In the genomic region with DNA sequence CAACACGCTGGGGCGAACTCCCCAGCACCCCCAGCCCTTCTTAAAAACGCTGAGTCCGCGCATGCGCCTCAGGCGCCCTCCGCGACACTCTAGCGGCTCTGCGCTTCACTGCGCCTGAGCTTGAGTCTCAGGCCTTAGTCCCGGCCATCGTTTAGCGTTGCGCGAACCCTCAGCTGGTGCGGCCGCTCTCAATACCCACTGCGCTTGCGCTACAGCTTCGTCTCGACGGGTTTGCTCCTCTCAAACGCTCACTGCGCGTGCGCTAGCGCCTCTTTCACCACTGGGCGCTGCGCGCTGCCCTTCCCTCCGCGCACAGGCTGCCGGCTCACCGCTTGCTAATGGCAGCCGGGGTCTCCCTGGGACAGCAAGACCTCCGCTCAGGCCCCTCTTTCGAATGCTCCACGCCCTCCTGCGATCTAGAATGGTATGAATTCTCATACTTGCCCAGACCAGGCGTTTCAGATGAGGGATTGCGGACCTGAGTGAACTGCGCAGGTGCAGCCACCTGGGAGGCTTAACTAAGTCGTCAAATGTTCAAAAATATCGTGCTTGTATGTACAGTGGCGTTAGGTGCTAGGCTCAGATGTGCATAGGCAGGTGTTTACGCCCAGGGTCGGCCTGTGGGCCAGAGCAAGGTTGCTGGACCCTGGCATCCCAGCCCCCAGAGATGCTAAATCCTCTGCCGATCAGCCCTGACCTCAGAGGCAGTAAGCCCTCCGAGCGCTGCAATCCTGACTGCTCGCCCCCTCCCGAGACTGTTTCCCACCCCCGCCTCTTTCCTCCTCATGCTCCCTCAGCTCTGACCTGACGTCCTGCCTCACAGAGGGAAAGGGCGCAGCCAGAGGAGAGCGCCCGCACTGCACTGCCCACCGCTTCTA, we compare ENCODE assay signal across 8 cellular contexts. TPM values are rescaled to one million over a fixed set of nuclear protein-coding genes. Genes with fewer than 3 reads are reported as not detected.
A peak's percentile ranks its signal among the peaks of the same experiment; 100 is the strongest.
DNase-seq lines count a peak whose midpoint lies in the region; ATAC-seq, FAIRE-seq and TF ChIP-seq lines count a peak whose summit lies in the region.

A gene with protein sequence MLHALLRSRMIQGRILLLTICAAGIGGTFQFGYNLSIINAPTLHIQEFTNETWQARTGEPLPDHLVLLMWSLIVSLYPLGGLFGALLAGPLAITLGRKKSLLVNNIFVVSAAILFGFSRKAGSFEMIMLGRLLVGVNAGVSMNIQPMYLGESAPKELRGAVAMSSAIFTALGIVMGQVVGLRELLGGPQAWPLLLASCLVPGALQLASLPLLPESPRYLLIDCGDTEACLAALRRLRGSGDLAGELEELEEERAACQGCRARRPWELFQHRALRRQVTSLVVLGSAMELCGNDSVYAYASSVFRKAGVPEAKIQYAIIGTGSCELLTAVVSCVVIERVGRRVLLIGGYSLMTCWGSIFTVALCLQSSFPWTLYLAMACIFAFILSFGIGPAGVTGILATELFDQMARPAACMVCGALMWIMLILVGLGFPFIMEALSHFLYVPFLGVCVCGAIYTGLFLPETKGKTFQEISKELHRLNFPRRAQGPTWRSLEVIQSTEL (plus strand): TSS at position 270 of the 878 bp plus-strand sequence. CDS start 125 bp downstream, at position 395.

- H3K9ac ChIP-seq in H1 (replicated peaks in 1 of 4; ENCODE audit: extremely low read depth in 1 of 4, low read depth in 3 of 4, low read length in 3 of 4), result peak within 1 kb of the TSS in 3 of 4 experiments; percentile 54 to 66 (median 60); a peak in 6 of 7 replicates
- peak within 1 kb of the TSS; percentile 88 for H3K9ac ChIP-seq in mesenchymal stem cell (ENCODE audit: low read length)

- peak in 1 of 2 experiments; percentile 66; a peak in 2 of 3 replicates for TF ChIP-seq POLR2A in H1 (IDR thresholded peaks at IDR 0.05; ENCODE audit: control extremely low read depth in 1 of 2, low read depth in 2 of 2, low read length in 2 of 2)

- H2BK12ac ChIP-seq in H1 (ENCODE audit: low read depth, low read length) (peak within 1 kb of the TSS; percentile 85; the same call in 1 of the 2 replicates), mesenchymal stem cell (ENCODE audit: low read length in 2 of 2) (peak within 1 kb of the TSS in 1 of 2 experiments; percentile 31)

- H3K27me3 ChIP-seq in Caco-2 (replicated peaks; ENCODE audit: control insufficient read depth, insufficient read depth, low read length), result no peaks in the 10 kb centered on the region
- H3K27me3 ChIP-seq in H1 (replicated peaks in 1 of 4; ENCODE audit: control insufficient read depth in 3 of 4, extremely low read depth in 1 of 4, insufficient read depth in 3 of 4, low read length in 3 of 4), result no peaks in the 10 kb centered on the region
- no peaks in the 10 kb centered on the region for H3K27me3 ChIP-seq in mesenchymal stem cell (ENCODE audit: control insufficient read depth in 1 of 2, insufficient read depth in 1 of 2, low read length in 2 of 2)

- H3K14ac ChIP-seq in H1 (ENCODE audit: insufficient read length), result peak within 1 kb of the TSS; percentile 82
- peak within 1 kb of the TSS in 1 of 2 experiments; percentile 73 for H3K14ac ChIP-seq in mesenchymal stem cell (ENCODE audit: low read length in 2 of 2)

- no peak within 1 kb of the TSS for H2BK20ac ChIP-seq in H1 (ENCODE audit: low read length)

- H3K23ac ChIP-seq in H1 (ENCODE audit: insufficient read length), result no peak within 1 kb of the TSS
- no peak within 1 kb of the TSS for H3K23ac ChIP-seq in mesenchymal stem cell (ENCODE audit: low read length in 2 of 2)

- DNase-seq in Caco-2 (peak; percentile 95 to 97), HT1080 (ENCODE audit: low read depth) (peak; percentile 91), NOMO-1 (lab: John Stamatoyannopoulos, UW; ENCODE audit: unreplicated experiment in 2 of 2) (peak; percentile 94 to 97), H1 (ENCODE audit: low read depth in 1 of 2, low spot score in 2 of 2) (peak; percentile 95 to 96), mesenchymal stem cell (peak; percentile 98)
- peak; percentile 97 for DNase-seq in activated CD8-positive, alpha-beta memory T cell treated with anti-CD3 and anti-CD28 coated beads, Interleukin-2, amount 10 ng/mL, durations not matched to agents 7 days and 5 days
- peak; percentile 95 for DNase-seq in stimulated activated CD8-positive, alpha-beta memory T cell treated with anti-CD3 and anti-CD28 coated beads, Interleukin-12 subunit alpha, Interleukin-12 subunit beta, amount 100 ng/mL, for 24 hours (ENCODE audit: extremely low read depth)

- ATAC-seq in GM21360 (IDR thresholded peaks at IDR 0.05; ENCODE audit: unreplicated experiment), result peak; percentile 90
- ATAC-seq in activated CD8-positive, alpha-beta memory T cell treated with anti-CD3 and anti-CD28 coated beads, Interleukin-2, amount 10 ng/mL, durations not matched to agents 7 days and 5 days, result peak; percentile 98

- H4K20me1 ChIP-seq in H1 (replicated peaks in 1 of 2; ENCODE audit: control insufficient read depth in 1 of 2, insufficient read depth in 2 of 2, low read length in 2 of 2), result peaks cover 0 to 6% of the 10 kb centered on the region in 2 experiments

- H3K4me1 ChIP-seq in Caco-2, result 0 out of 2 replicates have a peak, but pooled peaks cover 3% of the 10 kb centered on the region
- H3K4me1 ChIP-seq in H1 (replicated peaks in 1 of 4; ENCODE audit: control insufficient read depth in 3 of 4, insufficient read depth in 4 of 4, low read length in 3 of 4), result peaks cover 3 to 15% (median 5%) of the 10 kb centered on the region in 4 experiments; a peak in 6 of 7 replicates
- peaks cover 8% of the 10 kb centered on the region for H3K4me1 ChIP-seq in mesenchymal stem cell (ENCODE audit: control insufficient read depth, insufficient read depth, low read depth, low read length)

- H3K4me3 ChIP-seq in Caco-2 (ENCODE audit: low read depth, low read length) (peak within 1 kb of the TSS; percentile 53), H1 (ENCODE audit: extremely low read depth in 1 of 4, insufficient read depth in 2 of 4, low read depth in 3 of 4, low read length in 4 of 4) (peak within 1 kb of the TSS; percentile 48 to 84 (median 68)), mesenchymal stem cell (ENCODE audit: insufficient read depth in 1 of 2, low read depth in 1 of 2, low read length in 2 of 2) (peak within 1 kb of the TSS; percentile 57 to 96)

- H3K4me2 ChIP-seq in H1 (ENCODE audit: insufficient read depth in 1 of 2, low read depth in 2 of 2, low read length in 2 of 2), result peak within 1 kb of the TSS; percentile 76 to 97
- H3K4me2 ChIP-seq in mesenchymal stem cell (ENCODE audit: low read length, poor library complexity, severe bottlenecking), result peak within 1 kb of the TSS; percentile 87

- no peaks in the 10 kb centered on the region for H3K9me3 ChIP-seq in Caco-2
- H3K9me3 ChIP-seq in H1 (ENCODE audit: insufficient read depth in 2 of 2, low read depth in 1 of 2, low read length in 1 of 2), result no peaks in the 10 kb centered on the region
- H3K9me3 ChIP-seq in mesenchymal stem cell (ENCODE audit: control insufficient read depth, low read length), result no peaks in the 10 kb centered on the region

- no TSS peak for BruUV-seq in Caco-2 (replicated peaks; lab: Mats Ljungman, UMichigan)

- H3K9me3 Mint-ChIP-seq in Caco-2 (ENCODE audit: unreplicated experiment), result no peaks in the 10 kb centered on the region
- H3K9me3 Mint-ChIP-seq in activated CD8-positive, alpha-beta memory T cell treated with anti-CD3 and anti-CD28 coated beads, Interleukin-2, amount 10 ng/mL, durations not matched to agents 7 days and 5 days (ENCODE audit: low read depth), result no peaks in the 10 kb centered on the region

- peak; percentile 58 for FAIRE-seq in H1 (lab: Jason Lieb, UNC)

- peak within 1 kb of the TSS; percentile 83 for H3K56ac ChIP-seq in H1 (replicated peaks; ENCODE audit: insufficient read length, low read depth, low read length)

- H3K27me3 Mint-ChIP-seq in Caco-2 (ENCODE audit: insufficient read depth, unreplicated experiment), result no peaks in the 10 kb centered on the region
- H3K27me3 Mint-ChIP-seq in activated CD8-positive, alpha-beta memory T cell treated with anti-CD3 and anti-CD28 coated beads, Interleukin-2, amount 10 ng/mL, durations not matched to agents 7 days and 5 days, result peaks cover 4% of the 10 kb centered on the region

- H4K5ac ChIP-seq in H1 (ENCODE audit: insufficient read length, low read depth, low read length), result peak within 1 kb of the TSS; percentile 98

- TF ChIP-seq EP300 in H1 (IDR thresholded peaks at IDR 0.05; ENCODE audit: borderline replicate concordance in 1 of 2, low read depth in 2 of 2, low read length in 2 of 2), result no peak

- POLR2A ChIA-PET in Caco-2 (lab: Charles Lee) (interaction anchor here (0.5 to 1.6 kb wide), 21 partner anchors 8 to 267 kb away, joined by 3 to 45 read pairs (median 5); partner anchors contain the start of genes CABIN1, CHCHD10, MIF and MMP11), H1 (lab: Charles Lee; ENCODE audit: partially characterized antibody) (interaction anchor here (0.5 to 3.3 kb wide), 24 partner anchors 10 to 343 kb away, joined by 3 to 37 read pairs (median 4); partner anchors contain the start of genes DERL3, MIF and MMP11)

- peak in 1 of 2 experiments; percentile 36; a peak in 2 of 4 replicates for TF ChIP-seq RAD21 in H1 (IDR thresholded peaks at IDR 0.05 in 1 of 2, conservative IDR thresholded peaks at IDR 0.05 in 1 of 2; ENCODE audit: low read depth in 2 of 2, low read length in 2 of 2)

- TF ChIP-seq CTCF in Caco-2 (IDR thresholded peaks at IDR 0.05; ENCODE audit: insufficient read depth in 1 of 2, low read depth in 1 of 2, low read length in 1 of 2, severe bottlenecking in 1 of 2, unreplicated experiment in 1 of 2), result no peak
- peak; percentile 24 to 50 (median 37); a peak in 3 of 4 replicates for TF ChIP-seq CTCF in H1 (IDR thresholded peaks at IDR 0.05; ENCODE audit: control extremely low read depth in 1 of 3, insufficient read depth in 1 of 3, low read depth in 1 of 3, low read length in 3 of 3)

- H2AFZ ChIP-seq in H1 (ENCODE audit: low read length), result peak within 1 kb of the TSS; percentile 97
- H2AFZ ChIP-seq in mesenchymal stem cell (ENCODE audit: low read depth, low read length), result peak within 1 kb of the TSS; percentile 91

- 2% methylated on average over 60 of the region's 60 CpGs; no CpG with 5 or more reads in 1 of the 2 experiments for WGBS in H1 (ENCODE audit: extremely low coverage in 1 of 2, insufficient coverage in 1 of 2, insufficient read length in 1 of 2, insufficient replicate concordance in 2 of 2, low coverage in 1 of 2, low lambda C conversion rate in 2 of 2, missing lambda C conversion rate in 1 of 2), 2 experiments
- 1% methylated on average over 60 of the region's 60 CpGs for WGBS in mesenchymal stem cell

- H2BK15ac ChIP-seq in H1 (ENCODE audit: low read length) (peak within 1 kb of the TSS; percentile 72; the same call in 1 of the 2 replicates), mesenchymal stem cell (ENCODE audit: low read depth, poor library complexity, severe bottlenecking) (no peak within 1 kb of the TSS)

- peak within 1 kb of the TSS; percentile 85 for H2BK5ac ChIP-seq in H1 (ENCODE audit: low read depth, low read length)
- peak within 1 kb of the TSS; percentile 71 for H2BK5ac ChIP-seq in mesenchymal stem cell (ENCODE audit: low read depth, low read length, poor library complexity, severe bottlenecking)

- CTCF ChIA-PET in Caco-2 (lab: Charles Lee) (interaction anchor here (0.6 to 2.3 kb wide), 17 partner anchors 8 to 1976 kb away, joined by 3 to 45 read pairs (median 5); partner anchors contain the start of genes CHCHD10, MIF and MMP11), H1 (lab: Charles Lee; ENCODE audit: partially characterized antibody) (interaction anchor here (0.7 to 2.5 kb wide), 15 partner anchors 8 to 296 kb away, joined by 3 to 13 read pairs (median 5); partner anchors contain the start of genes CHCHD10 and MIF)
- CTCF ChIA-PET in activated CD8-positive, alpha-beta memory T cell treated with anti-CD3 and anti-CD28 coated beads, Interleukin-2, amount 10 ng/mL, durations not matched to agents 7 days and 5 days (lab: Charles Lee), result interaction anchor here (0.6 to 3.8 kb wide), 24 partner anchors 9 to 230 kb away, joined by 3 to 41 read pairs (median 4); partner anchors contain the start of genes C22orf15, CABIN1, CHCHD10 and MIF

- H4K8ac ChIP-seq in H1 (ENCODE audit: extremely low read depth, insufficient read depth, low read length) (peak within 1 kb of the TSS; percentile 90), mesenchymal stem cell (ENCODE audit: low read length) (peak within 1 kb of the TSS; percentile 89)

- H3K4ac ChIP-seq in H1 (replicated peaks; ENCODE audit: insufficient read length, low read depth, low read length), result peak within 1 kb of the TSS; percentile 95
- H3K4ac ChIP-seq in mesenchymal stem cell (ENCODE audit: low read depth in 1 of 2, low read length in 2 of 2), result peak within 1 kb of the TSS; percentile 48 to 90

- intact Hi-C loops in Caco-2 (cut with micrococcal nuclease; ENCODE audit: unreplicated experiment), result loop anchor here (5.0 kb wide), 1 partner anchor 34 kb away; the partner anchor contains the start of gene MIF

- peak within 1 kb of the TSS; percentile 79 for H3K27ac Mint-ChIP-seq in Caco-2 (ENCODE audit: unreplicated experiment)
- peak within 1 kb of the TSS; percentile 84 for H3K27ac Mint-ChIP-seq in activated CD8-positive, alpha-beta memory T cell treated with anti-CD3 and anti-CD28 coated beads, Interleukin-2, amount 10 ng/mL, durations not matched to agents 7 days and 5 days

- H3K79me2 ChIP-seq in H1 (ENCODE audit: control insufficient read depth in 1 of 2, insufficient read depth in 2 of 2, low read length in 2 of 2), result no peaks in the 10 kb centered on the region

- H2BK120ac ChIP-seq in H1 (replicated peaks; ENCODE audit: low read depth, low read length), result peak within 1 kb of the TSS; percentile 66
- peak within 1 kb of the TSS; percentile 78 for H2BK120ac ChIP-seq in mesenchymal stem cell (ENCODE audit: low read depth, low read length)

- peaks cover 7% of the 10 kb centered on the region for H3K4me1 Mint-ChIP-seq in Caco-2 (ENCODE audit: low read depth, unreplicated experiment)
- peaks cover 20% of the 10 kb centered on the region for H3K4me1 Mint-ChIP-seq in activated CD8-positive, alpha-beta memory T cell treated with anti-CD3 and anti-CD28 coated beads, Interleukin-2, amount 10 ng/mL, durations not matched to agents 7 days and 5 days

- peak within 1 kb of the TSS; percentile 80 for H3K4me3 Mint-ChIP-seq in Caco-2 (ENCODE audit: unreplicated experiment)
- peak within 1 kb of the TSS; percentile 86 for H3K4me3 Mint-ChIP-seq in activated CD8-positive, alpha-beta memory T cell treated with anti-CD3 and anti-CD28 coated beads, Interleukin-2, amount 10 ng/mL, durations not matched to agents 7 days and 5 days

- H3K23me2 ChIP-seq in H1 (ENCODE audit: low read depth, low read length), result peaks cover 11% of the 10 kb centered on the region

- H3K27ac ChIP-seq in H1 (ENCODE audit: low read depth, low read length), result peak within 1 kb of the TSS; percentile 68
- peak within 1 kb of the TSS; percentile 81 for H3K27ac ChIP-seq in mesenchymal stem cell (ENCODE audit: low read length, poor library complexity, severe bottlenecking)

- no peak within 1 kb of the TSS for H2AK5ac ChIP-seq in H1 (ENCODE audit: low read depth, low read length)
- H2AK5ac ChIP-seq in mesenchymal stem cell (ENCODE audit: low read length, severe bottlenecking), result no peak within 1 kb of the TSS

- H4K91ac ChIP-seq in H1 (replicated peaks; ENCODE audit: insufficient read length, low read length), result peak within 1 kb of the TSS; percentile 96
- peak within 1 kb of the TSS; percentile 87 for H4K91ac ChIP-seq in mesenchymal stem cell (ENCODE audit: low read length)

- H3K36me3 Mint-ChIP-seq in Caco-2 (ENCODE audit: insufficient read depth, unreplicated experiment), result no peaks in the 10 kb centered on the region
- H3K36me3 Mint-ChIP-seq in activated CD8-positive, alpha-beta memory T cell treated with anti-CD3 and anti-CD28 coated beads, Interleukin-2, amount 10 ng/mL, durations not matched to agents 7 days and 5 days, result no peaks in the 10 kb centered on the region

- peaks cover 1% of the 10 kb centered on the region; the same call in 1 of the 2 replicates for H3K36me3 ChIP-seq in Caco-2 (ENCODE audit: control insufficient read depth, insufficient read depth, low read length)
- no peaks in the 10 kb centered on the region for H3K36me3 ChIP-seq in H1 (ENCODE audit: control insufficient read depth in 2 of 4, insufficient read depth in 4 of 4, low read length in 3 of 4)
- H3K36me3 ChIP-seq in mesenchymal stem cell (ENCODE audit: control insufficient read depth in 1 of 2, insufficient read depth in 2 of 2, low read depth in 1 of 2, low read length in 2 of 2), result peaks cover 0 to 11% of the 10 kb centered on the region in 2 experiments

- H3K79me1 ChIP-seq in H1 (ENCODE audit: low read depth, low read length) (no peaks in the 10 kb centered on the region), mesenchymal stem cell (replicated peaks; ENCODE audit: low read length, poor library complexity, severe bottlenecking) (peaks cover 8% of the 10 kb centered on the region)

- H3K18ac ChIP-seq in H1 (ENCODE audit: extremely low read depth, low read length), result peak within 1 kb of the TSS; percentile 93
- H3K18ac ChIP-seq in mesenchymal stem cell (ENCODE audit: low read depth in 1 of 2, low read length in 2 of 2), result peak within 1 kb of the TSS; percentile 58 to 86

RNA-seq across cellular contexts. Expression of the gene that starts here (rescaled TPM):
- total RNA-seq in Caco-2 (2022), result 29.5 and 32.4 TPM in 2 replicates
- total RNA-seq in HT1080 (2014; rRNA removed; shearing (Covaris generic)), result 1.4 and 3.2 TPM in 2 replicates
- 4.1 and 5.8 TPM in 2 replicates for polyA plus RNA-seq in HT1080 (2015; cell fraction: cytosol; rRNA removed)
- 17.5 and 18.3 TPM in 2 replicates for polyA plus RNA-seq in HT1080 (2015; cell fraction: nucleus; rRNA removed)
- 10 to 100 TPM in 1 of 2 experiments, 1 to 10 TPM in 1; 8.1 to 10.7 TPM for total RNA-seq in activated CD8-positive, alpha-beta memory T cell treated with anti-CD3 and anti-CD28 coated beads, Interleukin-2, amount 10 ng/mL, durations not matched to agents 7 days and 5 days
- total RNA-seq in H1 (2021; fragmentation: NEBNext Ultra II Directional; extraction: Animal tissue kit (Norgen Biotek cat#: 25700)), result 12.5 and 13.2 TPM in 2 replicates
- polyA plus RNA-seq in H1 (2011; rRNA removed), result 9.1 and 10.7 TPM in 2 replicates
- polyA plus RNA-seq in H1 (2011; cell fraction: cytosol; rRNA removed), result 16.2 TPM
- 32.5 TPM for polyA plus RNA-seq in H1 (2011; cell fraction: nucleus; rRNA removed)
- 12.7 to 19.4 TPM (median 16.1 TPM) in 4 replicates for polyA plus RNA-seq in H1 (2012, experiment 1 of 2)
- polyA plus RNA-seq in H1 (2012, experiment 2 of 2), result 9.7 TPM
- polyA plus RNA-seq in H1 (2013, experiment 1 of 2), result 14.1 TPM
- 12.3 TPM for polyA plus RNA-seq in H1 (2013, experiment 2 of 2)
- polyA minus RNA-seq in H1 (2011; rRNA and poly(A)+ RNA removed), result 16.2 and 25.1 TPM in 2 replicates
- polyA minus RNA-seq in H1 (2011; cell fraction: cytosol; rRNA and poly(A)+ RNA removed), result 5.9 TPM
- 20.7 TPM for polyA minus RNA-seq in H1 (2011; cell fraction: nucleus; rRNA and poly(A)+ RNA removed)
- 15.5 TPM for polyA plus RNA-seq in mesenchymal stem cell (2013, experiment 1 of 2)
- polyA plus RNA-seq in mesenchymal stem cell (2013, experiment 2 of 2), result 15.6 TPM

Comparison
In these comparisons a context has a peak if more than half of its experiments do, and no peak if none do; other contexts are left out.
1. Peak in every context shown above with its lines: DNase-seq, ATAC-seq, H3K4me3 ChIP-seq and H3K27ac ChIP-seq.
2. CTCF ChIP-seq: peak in H1 (3 of 3); none in Caco-2 (0 of 2).